In the genomic region with DNA sequence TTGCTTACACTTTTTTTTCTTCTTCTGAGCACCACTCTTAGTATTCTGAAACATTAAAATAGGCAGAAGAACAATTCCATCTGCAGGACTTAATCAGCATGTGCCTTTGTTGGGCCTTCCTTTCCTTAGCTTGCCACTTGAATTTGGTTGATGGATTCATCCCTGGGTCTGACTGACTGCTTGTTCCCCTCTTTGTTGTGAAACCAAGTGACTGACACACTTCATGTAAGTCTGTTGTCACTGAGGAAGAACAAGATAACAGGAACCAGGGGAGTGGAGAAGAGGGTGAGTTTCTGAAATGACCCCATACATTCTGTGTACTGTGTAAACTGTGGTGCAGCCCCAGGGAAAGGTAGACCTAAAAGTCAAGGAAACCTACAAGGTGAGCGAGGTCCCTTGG, we compare ENCODE assay signal across 33 cellular contexts.
"Had no signal": no experiment of that assay in that cellular context is flagged by ENCODE, and none has a peak within 500 bp of the region (broad histone marks: within the 10 kb centered on the region; RNA-seq: fewer than 3 reads in every experiment).

No MANE protein-coding gene starts in this region.

- H3K36me3 ChIP-seq: brain microvascular endothelial cell, Peyer's patch, WERI-Rb-1 had no signal

- H3K27me3 ChIP-seq: brain microvascular endothelial cell, Peyer's patch had no signal

- H3K4me3 Mint-ChIP-seq: activated CD4-positive, alpha-beta T cell treated with anti-CD3 and anti-CD28 coated beads, Interleukin-2, amount 10 ng/mL, durations not matched to agents 24 days and 14 days; activated CD8-positive, alpha-beta T cell treated with anti-CD3 and anti-CD28 coated beads for 36 hours; activated naive CD8-positive, alpha-beta T cell treated with anti-CD3 and anti-CD28 coated beads for 36 hours; activated T-cell treated with anti-CD3 and anti-CD28 coated beads, Interleukin-2, amount 50 U/mL, for 72 hours; activated T-helper 17 cell treated with anti-CD3 and anti-CD28 coated beads, Interleukin-2, amount 50 U/mL, for 72 hours had no signal

- H3K9ac ChIP-seq: KMS-11 had no signal

- H3K27ac Mint-ChIP-seq: activated CD4-positive, alpha-beta T cell treated with anti-CD3 and anti-CD28 coated beads, Interleukin-2, amount 10 ng/mL, durations not matched to agents 24 days and 14 days; activated CD8-positive, alpha-beta T cell treated with anti-CD3 and anti-CD28 coated beads for 36 hours; activated naive CD8-positive, alpha-beta T cell treated with anti-CD3 and anti-CD28 coated beads for 36 hours; activated T-cell treated with anti-CD3 and anti-CD28 coated beads, Interleukin-2, amount 50 U/mL, for 72 hours; activated T-helper 17 cell treated with anti-CD3 and anti-CD28 coated beads, Interleukin-2, amount 50 U/mL, for 72 hours had no signal

- H3K4me1 ChIP-seq: Peyer's patch had no signal

- H3K9me3 Mint-ChIP-seq: activated CD4-positive, alpha-beta T cell treated with anti-CD3 and anti-CD28 coated beads, Interleukin-2, amount 10 ng/mL, durations not matched to agents 24 days and 14 days; activated CD8-positive, alpha-beta T cell treated with anti-CD3 and anti-CD28 coated beads for 36 hours; activated T-cell treated with anti-CD3 and anti-CD28 coated beads, Interleukin-2, amount 50 U/mL, for 72 hours; activated T-helper 17 cell treated with anti-CD3 and anti-CD28 coated beads, Interleukin-2, amount 50 U/mL, for 72 hours had no signal

- H3K4me1 Mint-ChIP-seq: activated CD4-positive, alpha-beta T cell treated with anti-CD3 and anti-CD28 coated beads, Interleukin-2, amount 10 ng/mL, durations not matched to agents 24 days and 14 days; activated naive CD8-positive, alpha-beta T cell treated with anti-CD3 and anti-CD28 coated beads for 36 hours; activated T-helper 17 cell treated with anti-CD3 and anti-CD28 coated beads, Interleukin-2, amount 50 U/mL, for 72 hours had no signal

- H3K27me3 Mint-ChIP-seq: activated naive CD8-positive, alpha-beta T cell treated with anti-CD3 and anti-CD28 coated beads for 36 hours had no signal

- DNase-seq: activated CD4-positive, alpha-beta T cell treated with anti-CD3 and anti-CD28 coated beads for 1 hour; activated CD4-positive, alpha-beta T cell treated with anti-CD3 and anti-CD28 coated beads, Interleukin-2, amount 10 ng/mL, durations not matched to agents 24 days and 14 days; activated CD4-positive, alpha-beta T cell treated with anti-CD3 and anti-CD28 coated beads, Interleukin-2, amount 50 U/mL, for 4 hours; activated CD4-positive, CD25-positive, alpha-beta regulatory T cell; activated CD8-positive, alpha-beta T cell treated with anti-CD3 and anti-CD28 coated beads for 36 hours; activated effector memory CD4-positive, alpha-beta T cell treated with anti-CD3 and anti-CD28 coated beads, Interleukin-2, amount 50 U/mL, for 16 hours; activated naive CD4-positive, alpha-beta T cell; activated naive CD4-positive, alpha-beta T cell treated with anti-CD3 and anti-CD28 coated beads, Interleukin-2, amount 50 U/mL, for 16 hours; activated naive CD8-positive, alpha-beta T cell treated with anti-CD3 and anti-CD28 coated beads for 36 hours; activated T-cell treated with anti-CD3 and anti-CD28 coated beads, Interleukin-2, amount 50 U/mL, for 1 hour; activated T-cell treated with anti-CD3 and anti-CD28 coated beads, Interleukin-2, amount 50 U/mL, for 72 hours; amniotic stem cell; aorta; brain microvascular endothelial cell; central memory CD4-positive, alpha-beta T cell; NCI-H1105; NCI-H1417 treated with DMSO at 0.1 percent for 48 hours; NCI-H187 treated with DMSO at 0.1 percent for 48 hours; NCI-H2081; NCI-H345; NCI-H524 treated with DMSO at 0.1 percent for 48 hours; NK-92 treated with Interleukin-12 subunit alpha and Interleukin-12 subunit beta, amount 100 ng/mL, for 24 hours; PC-3; Peyer's patch; RPMI8226; SHP77 treated with DMSO at 0.1 percent for 48 hours; SW 1271; T-helper 1 cell; T-helper 2 cell; T-helper 9 cell; WERI-Rb-1 had no signal

- H3K4me3 ChIP-seq: Peyer's patch had no signal

- H3K27ac ChIP-seq: brain microvascular endothelial cell, KMS-11, Peyer's patch, WERI-Rb-1 had no signal

- H3K9me3 ChIP-seq: Peyer's patch had no signal

- H3K36me3 Mint-ChIP-seq: activated naive CD8-positive, alpha-beta T cell treated with anti-CD3 and anti-CD28 coated beads for 36 hours had no signal

- H3K4me2 ChIP-seq: KMS-11 had no signal

- ATAC-seq: activated CD8-positive, alpha-beta T cell treated with anti-CD3 and anti-CD28 coated beads for 36 hours; activated T-cell treated with anti-CD3 and anti-CD28 coated beads, Interleukin-2, amount 50 U/mL, for 72 hours; activated T-helper 17 cell treated with anti-CD3 and anti-CD28 coated beads, Interleukin-2, amount 50 U/mL, for 72 hours; PC-3 had no signal
